13 cellular contexts compared by ENCODE assay signal in genomic region chr11:19218801-19219460, GRCh38. TPM values are rescaled to one million over a fixed set of nuclear protein-coding genes. Genes with fewer than 3 reads are reported as not detected.
A peak's percentile ranks its signal among the peaks of the same experiment; 100 is the strongest.
DNase-seq lines count a peak whose midpoint lies in the region; ATAC-seq and TF ChIP-seq lines count a peak whose summit lies in the region.
"Had no signal": no experiment of that assay in that cellular context is flagged by ENCODE, and none has a peak within 500 bp of the region (broad histone marks: within the 10 kb centered on the region; RNA-seq: fewer than 3 reads in every experiment).

No MANE protein-coding gene starts in this region.

- H3K4me3 ChIP-seq in fibroblast of villous mesenchyme (ENCODE audit: low read depth, low read length): no peak overlapping the region

- TF ChIP-seq CTCF in fibroblast of villous mesenchyme (IDR thresholded peaks at IDR 0.05; ENCODE audit: insufficient read depth, low read depth, low read length): no peak

- DNase-seq in DMS53 (lab: John Stamatoyannopoulos, UW): peak; percentile 17
- no peak for DNase-seq in DMS53 treated with DMSO at 0.1 percent for 48 hours (lab: John Stamatoyannopoulos, UW; ENCODE audit: unreplicated experiment)
- DNase-seq in NCI-H446 treated with DMSO at 0.1 percent for 48 hours (lab: John Stamatoyannopoulos, UW): peak; percentile 66
- peak; percentile 11 for DNase-seq in fibroblast of villous mesenchyme (ENCODE audit: low read depth)
- peak; percentile 15 for DNase-seq in pons (ENCODE audit: low spot score)
- DNase-seq in NCI-H2081 (lab: John Stamatoyannopoulos, UW): no peak
- DNase-seq in mesenteric fat pad (ENCODE audit: low spot score): no peak
- DNase-seq: activated T-cell treated with anti-CD3 and anti-CD28 coated beads, Interleukin-2, amount 50 U/mL, for 1 hour; DND-41; effector memory CD4-positive, alpha-beta T cell; SIG-M5 had no signal

- no peak for ATAC-seq in GM21447 (IDR thresholded peaks at IDR 0.05; ENCODE audit: unreplicated experiment)

RNA-seq across cellular contexts. Expression of gene CSRP3, which starts 17.1 kb away (rescaled TPM):
- total RNA-seq in fibroblast of villous mesenchyme (not detected in 2 replicates), mesenteric fat pad (not detected)
- total RNA-seq: A172 had no signal

RNA-seq across cellular contexts. Expression of gene E2F8, which starts 21.8 kb away (rescaled TPM):
- total RNA-seq in fibroblast of villous mesenchyme (0.64 and 2.2 TPM in 2 replicates), mesenteric fat pad (not detected)

Comparison
In these comparisons a context has a peak if more than half of its experiments do, and no peak if none do; other contexts are left out.
1. DNase-seq: peak in DMS53 (single experiment), NCI-H446 treated with DMSO at 0.1 percent for 48 hours (single experiment), fibroblast of villous mesenchyme (single experiment) and pons (single experiment); none in DMS53 treated with DMSO at 0.1 percent for 48 hours (single experiment), NCI-H2081 (0 of 2) and mesenteric fat pad (single experiment).